22 cellular contexts compared by ENCODE assay signal in the genomic region with DNA sequence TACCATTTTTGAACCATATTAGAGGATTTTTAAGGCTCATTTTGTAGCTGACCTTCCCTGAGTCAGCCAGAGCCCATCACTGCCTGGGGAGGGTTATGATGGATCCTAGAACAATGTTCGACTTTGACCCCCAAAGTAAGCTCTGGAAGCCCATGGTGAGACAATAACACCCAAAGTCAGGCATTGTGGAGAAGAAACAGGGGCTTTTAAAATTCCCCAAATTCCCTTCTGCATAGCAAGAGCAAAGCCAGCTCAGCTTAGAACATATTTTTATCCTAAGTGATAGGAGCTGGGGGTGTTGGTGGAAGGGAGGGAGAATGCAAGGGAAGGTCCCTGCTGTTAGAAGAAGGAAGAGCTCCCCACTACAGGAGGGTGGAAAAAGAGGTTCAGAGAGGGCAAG.
"Had no signal": no experiment of that assay in that cellular context is flagged by ENCODE, and none has a peak within 500 bp of the region (broad histone marks: within the 10 kb centered on the region; RNA-seq: fewer than 3 reads in every experiment).

No MANE protein-coding gene starts in this region.

- H3K4me3 Mint-ChIP-seq: activated CD4-positive, alpha-beta T cell treated with anti-CD3 and anti-CD28 coated beads, Interleukin-2, amount 10 ng/mL, durations not matched to agents 7 days and 5 days; activated CD8-positive, alpha-beta T cell treated with anti-CD3 and anti-CD28 coated beads, Interleukin-2, amount 10 ng/mL, durations not matched to agents 7 days and 5 days; activated naive CD4-positive, alpha-beta T cell treated with anti-CD3 and anti-CD28 coated beads, Interleukin-2, amount 10 ng/mL, durations not matched to agents 7 days and 5 days; activated naive CD8-positive, alpha-beta T cell treated with anti-CD3 and anti-CD28 coated beads, Interleukin-2, amount 50 U/mL, for 24 hours; activated T-cell treated with anti-CD3 and anti-CD28 coated beads, Interleukin-2, amount 50 U/mL, for 4 hours; neural crest cell; stimulated activated memory B cell treated with anti-CD40 and anti-IgM and Interleukin-4, amounts not matched to agents 10 μg/mL and 1 μg/mL and 100 μg/mL, for 72 hours had no signal

- DNase-seq: activated CD4-positive, alpha-beta T cell treated with anti-CD3 and anti-CD28 coated beads, Interleukin-2, amount 10 ng/mL, durations not matched to agents 7 days and 5 days; activated CD8-positive, alpha-beta T cell treated with anti-CD3 and anti-CD28 coated beads, Interleukin-2, amount 10 ng/mL, durations not matched to agents 7 days and 5 days; activated naive CD4-positive, alpha-beta T cell treated with anti-CD3 and anti-CD28 coated beads, Interleukin-2, amount 10 ng/mL, durations not matched to agents 7 days and 5 days; activated naive CD8-positive, alpha-beta T cell treated with anti-CD3 and anti-CD28 coated beads, Interleukin-2, amount 50 U/mL, for 24 hours; activated T-cell treated with anti-CD3 and anti-CD28 coated beads, Interleukin-2, amount 50 U/mL, for 4 hours; aorta; cerebellar nuclear complex; effector CD4-positive, alpha-beta T cell; heart right ventricle; left ventricle myocardium inferior; mammary epithelial cell; ovary; psoas muscle; right cardiac atrium; stimulated activated CD4-positive, alpha-beta T cell treated with anti-CD3 and anti-CD28 coated beads, Interleukin-4, amount 100 ng/mL, for 4 hours; testis; upper lobe of right lung had no signal

- H3K4me1 ChIP-seq: testis had no signal

- H3K27ac ChIP-seq: breast epithelium, heart right ventricle, left ventricle myocardium inferior, ovary, psoas muscle, skin epidermis, testis, upper lobe of right lung had no signal

- H3K9me3 Mint-ChIP-seq: activated CD4-positive, alpha-beta T cell treated with anti-CD3 and anti-CD28 coated beads, Interleukin-2, amount 10 ng/mL, durations not matched to agents 7 days and 5 days; activated naive CD4-positive, alpha-beta T cell treated with anti-CD3 and anti-CD28 coated beads, Interleukin-2, amount 10 ng/mL, durations not matched to agents 7 days and 5 days; activated naive CD8-positive, alpha-beta T cell treated with anti-CD3 and anti-CD28 coated beads, Interleukin-2, amount 50 U/mL, for 24 hours; activated T-cell treated with anti-CD3 and anti-CD28 coated beads, Interleukin-2, amount 50 U/mL, for 4 hours; neural crest cell; stimulated activated memory B cell treated with anti-CD40 and anti-IgM and Interleukin-4, amounts not matched to agents 10 μg/mL and 1 μg/mL and 100 μg/mL, for 72 hours had no signal

- H3K36me3 Mint-ChIP-seq: activated naive CD4-positive, alpha-beta T cell treated with anti-CD3 and anti-CD28 coated beads, Interleukin-2, amount 10 ng/mL, durations not matched to agents 7 days and 5 days; stimulated activated memory B cell treated with anti-CD40 and anti-IgM and Interleukin-4, amounts not matched to agents 10 μg/mL and 1 μg/mL and 100 μg/mL, for 72 hours had no signal

- ATAC-seq: activated CD8-positive, alpha-beta T cell treated with anti-CD3 and anti-CD28 coated beads, Interleukin-2, amount 10 ng/mL, durations not matched to agents 7 days and 5 days; activated naive CD8-positive, alpha-beta T cell treated with anti-CD3 and anti-CD28 coated beads, Interleukin-2, amount 50 U/mL, for 24 hours; activated T-cell treated with anti-CD3 and anti-CD28 coated beads, Interleukin-2, amount 50 U/mL, for 4 hours; esophagus mucosa; heart right ventricle; psoas muscle; right cardiac atrium; stimulated activated memory B cell treated with anti-CD40 and anti-IgM and Interleukin-4, amounts not matched to agents 10 μg/mL and 1 μg/mL and 100 μg/mL, for 72 hours; upper lobe of right lung had no signal

- H3K27me3 ChIP-seq: ovary, testis had no signal

- H3K4me3 ChIP-seq: breast epithelium, heart right ventricle, left ventricle myocardium inferior, ovary, psoas muscle, skin epidermis, testis, upper lobe of right lung had no signal

- H3K36me3 ChIP-seq: breast epithelium, heart right ventricle, left ventricle myocardium inferior, ovary, upper lobe of right lung had no signal

- H3K4me1 Mint-ChIP-seq: activated CD4-positive, alpha-beta T cell treated with anti-CD3 and anti-CD28 coated beads, Interleukin-2, amount 10 ng/mL, durations not matched to agents 7 days and 5 days had no signal

- H3K27ac Mint-ChIP-seq: activated CD4-positive, alpha-beta T cell treated with anti-CD3 and anti-CD28 coated beads, Interleukin-2, amount 10 ng/mL, durations not matched to agents 7 days and 5 days; activated CD8-positive, alpha-beta T cell treated with anti-CD3 and anti-CD28 coated beads, Interleukin-2, amount 10 ng/mL, durations not matched to agents 7 days and 5 days; activated naive CD4-positive, alpha-beta T cell treated with anti-CD3 and anti-CD28 coated beads, Interleukin-2, amount 10 ng/mL, durations not matched to agents 7 days and 5 days; activated naive CD8-positive, alpha-beta T cell treated with anti-CD3 and anti-CD28 coated beads, Interleukin-2, amount 50 U/mL, for 24 hours; stimulated activated memory B cell treated with anti-CD40 and anti-IgM and Interleukin-4, amounts not matched to agents 10 μg/mL and 1 μg/mL and 100 μg/mL, for 72 hours had no signal

- H3K9me3 ChIP-seq: breast epithelium, heart right ventricle, left ventricle myocardium inferior, ovary, psoas muscle, testis, upper lobe of right lung had no signal
